23 cellular contexts compared by ENCODE assay signal in the genomic region with DNA sequence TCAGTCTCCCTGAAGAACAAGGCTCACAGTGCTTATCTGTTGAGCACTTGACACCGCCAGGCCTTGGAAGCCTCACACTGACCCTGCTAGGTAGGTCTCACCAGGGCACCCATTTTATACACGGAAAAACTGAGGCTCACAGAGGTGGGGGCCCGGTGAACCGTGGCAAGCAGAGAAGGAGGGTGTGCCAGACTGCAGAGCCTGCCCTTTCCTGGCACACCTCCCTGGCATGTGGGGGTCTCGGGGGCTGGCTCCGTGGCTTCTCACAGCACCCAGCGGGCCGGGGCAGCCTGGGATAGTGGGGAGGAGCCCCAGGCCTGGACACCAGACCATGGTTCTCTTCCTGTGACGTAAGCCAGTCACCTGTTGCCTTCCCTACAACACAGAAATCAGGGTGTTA.
"Had no signal": no experiment of that assay in that cellular context is flagged by ENCODE, and none has a peak within 500 bp of the region (broad histone marks: within the 10 kb centered on the region; RNA-seq: fewer than 3 reads in every experiment).

No MANE protein-coding gene starts in this region.

- H3K27me3 Mint-ChIP-seq: effector memory CD8-positive, alpha-beta T cell; naive thymus-derived CD8-positive, alpha-beta T cell had no signal

- H3K4me1 ChIP-seq: gastrocnemius medialis had no signal

- DNase-seq: effector memory CD8-positive, alpha-beta T cell; gastrocnemius medialis; heart right ventricle; hypothalamus; left lung; mesendoderm; nucleus accumbens; small intestine; stimulated activated CD4-positive, alpha-beta T cell treated with anti-CD3 and anti-CD28 coated beads, Interleukin-2, amount 100 ng/mL, for 48 hours; stimulated activated naive CD4-positive, alpha-beta T cell treated with Interleukin-2 at 50 U/mL for 16 hours; trophoblast cell had no signal

- H3K9me3 ChIP-seq: gastrocnemius medialis, ovary had no signal

- H3K4me3 Mint-ChIP-seq: dendritic cell treated with granulocyte-macrophage colony-stimulating factor and Interleukin-4, amounts not matched to agents 40 ng/mL and 50 ng/mL, for 4 days; effector memory CD8-positive, alpha-beta T cell; naive thymus-derived CD8-positive, alpha-beta T cell; neural crest cell had no signal

- FAIRE-seq: colon, islet of Langerhans, small intestine, urothelium cell line had no signal

- H3K4me3 ChIP-seq: esophagus muscularis mucosa, gastrocnemius medialis, heart right ventricle, left lung, lung, ovary had no signal

- H3K27ac Mint-ChIP-seq: dendritic cell treated with granulocyte-macrophage colony-stimulating factor and Interleukin-4, amounts not matched to agents 40 ng/mL and 50 ng/mL, for 4 days; progenitor cell of endocrine pancreas had no signal

- ATAC-seq: effector memory CD8-positive, alpha-beta T cell; gastrocnemius medialis; heart right ventricle; left lung; naive thymus-derived CD8-positive, alpha-beta T cell; right cardiac atrium had no signal

- H3K27me3 ChIP-seq: esophagus muscularis mucosa, gastrocnemius medialis, heart right ventricle, left lung, ovary had no signal

- H3K36me3 ChIP-seq: esophagus muscularis mucosa, gastrocnemius medialis, heart right ventricle, left lung, ovary had no signal

- H3K27ac ChIP-seq: epithelial cell of prostate, esophagus muscularis mucosa, gastrocnemius medialis, heart right ventricle, left lung, ovary had no signal
